In genomic region chr6:40197371-40197770, GRCh38 we compare ENCODE assay signal across 5 cellular contexts.
"Had no signal": no experiment of that assay in that cellular context is flagged by ENCODE, and none has a peak within 500 bp of the region (broad histone marks: within the 10 kb centered on the region; RNA-seq: fewer than 3 reads in every experiment).

No MANE protein-coding gene starts in this region.

- H3K36me3 Mint-ChIP-seq: IgD-negative memory B cell had no signal

- ATAC-seq: GM23338 had no signal

- H3K27ac ChIP-seq: HL-60 had no signal

- DNase-seq: H9, HCEC 1CT had no signal

- H3K4me3 Mint-ChIP-seq: GM23338, H9, IgD-negative memory B cell had no signal

- H3K4me3 ChIP-seq: GM23338 had no signal

- H3K27ac Mint-ChIP-seq: GM23338, H9, IgD-negative memory B cell had no signal

- H3K4me1 Mint-ChIP-seq: GM23338, H9 had no signal
